In genomic region chr1:52601976-52602327, GRCh38 we compare ENCODE assay signal across 9 cellular contexts. TPM values are rescaled to one million over a fixed set of nuclear protein-coding genes. Genes with fewer than 3 reads are reported as not detected.
DNase-seq lines count a peak whose midpoint lies in the region; ATAC-seq and TF ChIP-seq lines count a peak whose summit lies in the region.
"Had no signal": no experiment of that assay in that cellular context is flagged by ENCODE, and none has a peak within 500 bp of the region (broad histone marks: within the 10 kb centered on the region; RNA-seq: fewer than 3 reads in every experiment).

No MANE protein-coding gene starts in this region.

- H3K4me1 ChIP-seq in lower lobe of right lung (peaks cover 24% of the 10 kb centered on the region), tibial nerve (peaks cover 0 to 32% (median 10%) of the 10 kb centered on the region in 4 donors)

- H3K9me3 ChIP-seq in lower lobe of right lung, result no peaks in the 10 kb centered on the region
- H3K9me3 ChIP-seq in tibial nerve, result no peaks in the 10 kb centered on the region

- H3K27ac ChIP-seq in caudate nucleus (ENCODE audit: low read depth, low read length) (peak overlapping the region; percentile 62), lower lobe of right lung (peak overlapping the region; percentile 63), tibial nerve (peak overlapping the region; percentile 54 to 87 (median 84))
- H3K27ac ChIP-seq: C4-2B had no signal

- TF ChIP-seq CTCF in lower lobe of right lung (IDR thresholded peaks at IDR 0.05) (no peak), tibial nerve (IDR thresholded peaks at IDR 0.05) (no peak)

- intact Hi-C loops in activated CD4-positive, alpha-beta T cell treated with anti-CD3 and anti-CD28 coated beads, Interleukin-2, amount 10 ng/mL, durations not matched to agents 24 days and 14 days (cut with micrococcal nuclease), result loop anchor here (1.0 to 2.0 kb wide), 4 partner anchors 35 to 545 kb away; partner anchors contain the start of genes BTF3L4, CC2D1B and TUT4
- intact Hi-C loops in lower lobe of right lung (cut with DNase I), result no loop called here

- 5 to 6% methylated on average over 7 to 22 of the region's 22 CpGs for WGBS in tibial nerve, 2 donors

- H3K4me3 Mint-ChIP-seq in activated CD4-positive, alpha-beta T cell treated with anti-CD3 and anti-CD28 coated beads, Interleukin-2, amount 10 ng/mL, durations not matched to agents 24 days and 14 days, result peak overlapping the region; percentile 83

- TF ChIP-seq POLR2A in tibial nerve (IDR thresholded peaks at IDR 0.05), result no peak

- H3K4me3 ChIP-seq in lower lobe of right lung (peak overlapping the region; percentile 66), tibial nerve (peak overlapping the region; percentile 38 to 88 (median 62))

- H3K4me1 Mint-ChIP-seq in activated CD4-positive, alpha-beta T cell treated with anti-CD3 and anti-CD28 coated beads, Interleukin-2, amount 10 ng/mL, durations not matched to agents 24 days and 14 days, result peaks cover 37% of the 10 kb centered on the region

- H3K9me3 Mint-ChIP-seq in activated CD4-positive, alpha-beta T cell treated with anti-CD3 and anti-CD28 coated beads, Interleukin-2, amount 10 ng/mL, durations not matched to agents 24 days and 14 days, result no peaks in the 10 kb centered on the region

- peak overlapping the region; percentile 68 for H3K27ac Mint-ChIP-seq in activated CD4-positive, alpha-beta T cell treated with anti-CD3 and anti-CD28 coated beads, Interleukin-2, amount 10 ng/mL, durations not matched to agents 24 days and 14 days

- TF ChIP-seq EP300 in tibial nerve (IDR thresholded peaks at IDR 0.05), result no peak

- DNase-seq in activated CD4-positive, alpha-beta T cell treated with anti-CD3 and anti-CD28 coated beads, Interleukin-2, amount 10 ng/mL, durations not matched to agents 24 days and 14 days, result no peak
- no peak for DNase-seq in activated CD4-positive, alpha-beta T cell treated with anti-CD3 and anti-CD28 coated beads for 1 hour
- peak in 11 of 61 donors; percentile 1 to 67 (median 35) for DNase-seq in caudate nucleus (lab: John Stamatoyannopoulos, UW)
- DNase-seq in lower lobe of right lung, result no peak
- no peak for DNase-seq in tibial nerve (ENCODE audit: low spot score in 2 of 2)

- peaks cover 5% of the 10 kb centered on the region for H3K36me3 ChIP-seq in lower lobe of right lung
- H3K36me3 ChIP-seq in tibial nerve, result peaks cover 0 to 10% (median 0%) of the 10 kb centered on the region in 3 donors

- H3K27me3 ChIP-seq in lower lobe of right lung (ENCODE audit: low read depth) (no peaks in the 10 kb centered on the region), tibial nerve (no peaks in the 10 kb centered on the region)

- ATAC-seq in lower lobe of right lung (peak; percentile 4 to 39), GM18868 (IDR thresholded peaks at IDR 0.05; ENCODE audit: unreplicated experiment) (no peak), HG03442 (IDR thresholded peaks at IDR 0.05; ENCODE audit: unreplicated experiment) (no peak), GM19455 (IDR thresholded peaks at IDR 0.05; ENCODE audit: unreplicated experiment) (no peak)

- peaks cover 23% of the 10 kb centered on the region for H3K36me3 Mint-ChIP-seq in activated CD4-positive, alpha-beta T cell treated with anti-CD3 and anti-CD28 coated beads, Interleukin-2, amount 10 ng/mL, durations not matched to agents 24 days and 14 days (ENCODE audit: low read depth)

- H3K27me3 Mint-ChIP-seq in activated CD4-positive, alpha-beta T cell treated with anti-CD3 and anti-CD28 coated beads, Interleukin-2, amount 10 ng/mL, durations not matched to agents 24 days and 14 days, result no peaks in the 10 kb centered on the region

RNA-seq across cellular contexts. Expression of gene GPX7, which starts 0.2 kb away (rescaled TPM):
- total RNA-seq in activated CD4-positive, alpha-beta T cell treated with anti-CD3 and anti-CD28 coated beads, Interleukin-2, amount 10 ng/mL, durations not matched to agents 24 days and 14 days, result 28.0 and 29.4 TPM in 2 replicates
- total RNA-seq in lower lobe of right lung (4.3 TPM), tibial nerve (10 to 100 TPM in 3 of 4 donors, 1 to 10 TPM in 1; 6.3 to 21.4 (median 13.8) TPM)

RNA-seq across cellular contexts. Expression of gene SHISAL2A, which starts 31.0 kb away (rescaled TPM):
- 4.8 and 5.0 TPM in 2 replicates for total RNA-seq in activated CD4-positive, alpha-beta T cell treated with anti-CD3 and anti-CD28 coated beads, Interleukin-2, amount 10 ng/mL, durations not matched to agents 24 days and 14 days
- total RNA-seq in lower lobe of right lung, result 1.6 TPM
- total RNA-seq in tibial nerve, result 1 to 10 TPM in 2 of 4 donors, not detected in 2; 1.2 to 1.9 TPM

RNA-seq across cellular contexts. Expression of gene TUT4, which starts 49.1 kb away (rescaled TPM):
- 57.6 and 61.2 TPM in 2 replicates for total RNA-seq in activated CD4-positive, alpha-beta T cell treated with anti-CD3 and anti-CD28 coated beads, Interleukin-2, amount 10 ng/mL, durations not matched to agents 24 days and 14 days
- total RNA-seq in lower lobe of right lung, result 52.1 TPM
- total RNA-seq in tibial nerve, result 100 to 1,000 TPM in 1 of 4 donors, 10 to 100 TPM in 3; 78.1 to 127 (median 82.3) TPM

Comparison
In these comparisons a context has a peak if more than half of its experiments do, and no peak if none do; other contexts are left out.
1. ATAC-seq: peak in lower lobe of right lung (2 of 2); none in GM18868 (single experiment), HG03442 (single experiment) and GM19455 (single experiment).
2. Peak in every context shown above with its lines, with median percentiles within 50 percentile points of each other: H3K27ac ChIP-seq.